9 cellular contexts compared by ENCODE assay signal in genomic region chr5:151406322-151406947, GRCh38. TPM values are rescaled to one million over a fixed set of nuclear protein-coding genes. Genes with fewer than 3 reads are reported as not detected.
DNase-seq lines count a peak whose midpoint lies in the region; ATAC-seq and TF ChIP-seq lines count a peak whose summit lies in the region.
"Had no signal": no experiment of that assay in that cellular context is flagged by ENCODE, and none has a peak within 500 bp of the region (broad histone marks: within the 10 kb centered on the region; RNA-seq: fewer than 3 reads in every experiment).

No MANE protein-coding gene starts in this region.

- no peaks in the 10 kb centered on the region for H3K9me2 ChIP-seq in DOHH2 (replicated peaks; ENCODE audit: control insufficient read depth, low read length)

- H3K4me1 ChIP-seq in DOHH2 (ENCODE audit: control insufficient read depth, low read length), result no peaks in the 10 kb centered on the region
- H3K4me1 ChIP-seq in lung (ENCODE audit: control insufficient read depth in 2 of 2, insufficient read depth in 2 of 2, low read length in 2 of 2), result no peaks in the 10 kb centered on the region

- H3K4me3 ChIP-seq in DOHH2 (ENCODE audit: low read length), result no peak overlapping the region
- no peak overlapping the region for H3K4me3 ChIP-seq in lung
- H3K4me3 ChIP-seq in H7 (ENCODE audit: insufficient read depth, low read depth, low read length), result no peak overlapping the region

- no peaks in the 10 kb centered on the region for H3K9me3 ChIP-seq in DOHH2 (ENCODE audit: control insufficient read depth, insufficient read depth, low read length)
- H3K9me3 ChIP-seq in lung (ENCODE audit: control insufficient read depth in 2 of 2, insufficient read depth in 1 of 2, low read length in 1 of 2), result peaks cover 0 to 1% of the 10 kb centered on the region in 2 donors

- peaks cover 3% of the 10 kb centered on the region for H3K4me1 Mint-ChIP-seq in activated CD4-positive, alpha-beta T cell treated with anti-CD3 and anti-CD28 coated beads, Interleukin-2, amount 10 ng/mL, durations not matched to agents 24 days and 14 days

- no peaks in the 10 kb centered on the region for H4K20me1 ChIP-seq in DOHH2 (ENCODE audit: control insufficient read depth, insufficient read depth, low read depth, low read length)

- H3K27me3 ChIP-seq in DOHH2 (ENCODE audit: control insufficient read depth, low read length) (peaks cover 12% of the 10 kb centered on the region), lung (ENCODE audit: control insufficient read depth, insufficient read depth) (no peaks in the 10 kb centered on the region), H7 (ENCODE audit: control insufficient read depth, insufficient read depth, low read length) (no peaks in the 10 kb centered on the region)

- no peaks in the 10 kb centered on the region for H3K36me3 Mint-ChIP-seq in activated CD4-positive, alpha-beta T cell treated with anti-CD3 and anti-CD28 coated beads, Interleukin-2, amount 10 ng/mL, durations not matched to agents 24 days and 14 days (ENCODE audit: low read depth)

- no peaks in the 10 kb centered on the region for H3F3A ChIP-seq in DOHH2 (ENCODE audit: control insufficient read depth, insufficient read depth)

- DNase-seq in HuH-7 (ENCODE audit: low spot score), result peak; percentile 39
- DNase-seq in amniotic epithelial cell (ENCODE audit: low read depth), result peak; percentile 5
- DNase-seq in lung (ENCODE audit: low spot score), result no peak
- no peak for DNase-seq in H7
- no peak for DNase-seq in activated naive CD4-positive, alpha-beta T cell treated with Interleukin-2 at 50 U/mL for 16 hours
- DNase-seq in cortex of kidney (lab: John Stamatoyannopoulos, UW), result no peak
- no peak for DNase-seq in activated CD4-positive, alpha-beta T cell treated with anti-CD3 and anti-CD28 coated beads, Interleukin-2, amount 10 ng/mL, durations not matched to agents 24 days and 14 days

- no peaks in the 10 kb centered on the region for H3K36me3 ChIP-seq in DOHH2 (ENCODE audit: control insufficient read depth, low read length)
- no peaks in the 10 kb centered on the region for H3K36me3 ChIP-seq in lung (ENCODE audit: control insufficient read depth in 2 of 2, insufficient read depth in 2 of 2, low read length in 2 of 2)
- no peaks in the 10 kb centered on the region for H3K36me3 ChIP-seq in H7 (replicated peaks; ENCODE audit: control insufficient read depth, insufficient read depth, low read length)

- H3K4me3 Mint-ChIP-seq in activated CD4-positive, alpha-beta T cell treated with anti-CD3 and anti-CD28 coated beads, Interleukin-2, amount 10 ng/mL, durations not matched to agents 24 days and 14 days, result no peak overlapping the region

- peaks cover 25% of the 10 kb centered on the region for H3K27me3 Mint-ChIP-seq in activated CD4-positive, alpha-beta T cell treated with anti-CD3 and anti-CD28 coated beads, Interleukin-2, amount 10 ng/mL, durations not matched to agents 24 days and 14 days

- no peak overlapping the region for H3K27ac ChIP-seq in DOHH2 (ENCODE audit: low read depth, low read length)
- H3K27ac ChIP-seq in lung (ENCODE audit: low read depth in 1 of 2, low read length in 1 of 2), result no peak overlapping the region

- WGBS in lung, 2 donors, result 69 to 77% methylated on average over 7 to 8 of the region's 8 CpGs

- no peaks in the 10 kb centered on the region for H3K79me2 ChIP-seq in DOHH2 (ENCODE audit: control insufficient read depth, low read length)

- no peak for ATAC-seq in lung (ENCODE audit: insufficient read depth, low FRiP score)

- peaks cover 11% of the 10 kb centered on the region for H3K9me3 Mint-ChIP-seq in activated CD4-positive, alpha-beta T cell treated with anti-CD3 and anti-CD28 coated beads, Interleukin-2, amount 10 ng/mL, durations not matched to agents 24 days and 14 days

- TF ChIP-seq CTCF in DOHH2 (IDR thresholded peaks at IDR 0.05; ENCODE audit: low read depth, low read length, poor library complexity, severe bottlenecking) (peak; percentile 51), lung (IDR thresholded peaks at IDR 0.05; ENCODE audit: control extremely low read depth, extremely low read depth) (peak; percentile 1)

- no peak overlapping the region for H3K27ac Mint-ChIP-seq in activated CD4-positive, alpha-beta T cell treated with anti-CD3 and anti-CD28 coated beads, Interleukin-2, amount 10 ng/mL, durations not matched to agents 24 days and 14 days

- intact Hi-C loops in activated CD4-positive, alpha-beta T cell treated with anti-CD3 and anti-CD28 coated beads, Interleukin-2, amount 10 ng/mL, durations not matched to agents 24 days and 14 days (cut with micrococcal nuclease), result no loop called here

- no peak overlapping the region for H3K4me2 ChIP-seq in DOHH2 (ENCODE audit: low read length)

RNA-seq across cellular contexts. Expression of gene SLC36A1, which starts 41.0 kb away (rescaled TPM):
- total RNA-seq in lung, result 10 to 100 TPM in 1 of 2 donors, 1 to 10 TPM in 1; 5.7 to 22.0 TPM
- polyA plus RNA-seq in lung, result 10 to 100 TPM in 1 of 2 donors, 1 to 10 TPM in 1; 2.0 to 14.1 TPM
- 6.7 and 7.1 TPM in 2 replicates for total RNA-seq in H7 (2014; rRNA removed; shearing (Covaris generic))
- total RNA-seq in activated CD4-positive, alpha-beta T cell treated with anti-CD3 and anti-CD28 coated beads, Interleukin-2, amount 10 ng/mL, durations not matched to agents 24 days and 14 days, result 7.2 and 7.8 TPM in 2 replicates

RNA-seq across cellular contexts. Expression of gene SLC36A2, which starts 59.1 kb away (rescaled TPM):
- not detected for total RNA-seq in lung
- not detected for polyA plus RNA-seq in lung
- total RNA-seq in H7 (2014; rRNA removed; shearing (Covaris generic)), result not detected in 2 replicates
- not detected in 2 replicates for total RNA-seq in activated CD4-positive, alpha-beta T cell treated with anti-CD3 and anti-CD28 coated beads, Interleukin-2, amount 10 ng/mL, durations not matched to agents 24 days and 14 days
- total RNA-seq: cardiac septum had no signal

Comparison
In these comparisons a context has a peak if more than half of its experiments do, and no peak if none do; other contexts are left out.
1. DNase-seq: peak in HuH-7 (single experiment) and amniotic epithelial cell (single experiment); none in lung (single experiment), H7 (single experiment), activated naive CD4-positive, alpha-beta T cell treated with Interleukin-2 at 50 U/mL for 16 hours (single experiment), cortex of kidney (single experiment) and activated CD4-positive, alpha-beta T cell treated with anti-CD3 and anti-CD28 coated beads, Interleukin-2, amount 10 ng/mL, durations not matched to agents 24 days and 14 days (single experiment).